In the genomic region with DNA sequence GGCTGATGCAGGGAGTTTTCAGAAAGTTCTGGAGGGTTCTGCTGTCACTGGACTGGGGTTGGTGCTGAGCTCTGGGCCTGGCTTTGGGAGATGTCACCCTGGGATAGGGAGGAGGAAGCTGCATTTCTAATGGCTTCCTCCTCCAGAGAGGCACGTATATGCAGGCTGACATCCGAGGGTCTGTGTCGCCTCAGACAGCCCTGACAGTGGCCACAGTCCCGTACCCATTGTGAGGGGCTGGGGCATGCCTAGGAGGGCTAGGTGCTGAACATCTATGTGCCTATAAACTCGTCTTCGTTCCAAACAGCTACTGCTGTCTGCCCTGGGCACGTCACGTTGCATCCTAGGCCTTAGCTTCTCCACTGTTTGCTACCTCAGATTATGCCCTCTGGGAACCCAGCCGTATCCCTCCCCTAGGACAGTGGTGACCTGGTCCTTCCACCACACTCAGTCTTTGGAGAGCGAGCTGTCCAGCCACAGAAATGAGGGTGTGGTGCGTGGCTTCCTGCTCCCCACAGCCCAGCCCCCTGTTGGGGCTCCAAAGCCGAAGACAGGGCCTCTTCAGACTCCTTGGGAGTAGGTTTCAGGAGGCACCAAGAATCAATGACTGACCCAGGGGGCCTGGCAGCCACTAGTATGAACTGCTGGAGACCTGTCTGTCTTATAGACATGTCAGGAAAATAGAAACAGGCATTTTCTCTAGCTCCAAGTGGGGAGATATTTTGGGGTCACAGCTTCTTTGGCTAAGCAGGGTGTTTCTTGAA, we compare ENCODE assay signal across 1 cellular context.
TF ChIP-seq lines count a peak whose summit lies in the region.

No MANE protein-coding gene starts in this region.

TF ChIP-seq in H1, 55 proteins besides CTCF, POLR2A, EP300 and RAD21:
- TF ChIP-seq POU5F1 (IDR thresholded peaks at IDR 0.05; ENCODE audit: low read depth, low read length) = no peak
- no peak for TF ChIP-seq BRCA1 (IDR thresholded peaks at IDR 0.05; ENCODE audit: low read depth, low read length)
